Comparison of ENCODE assay signal across 1 cellular context in the genomic region with DNA sequence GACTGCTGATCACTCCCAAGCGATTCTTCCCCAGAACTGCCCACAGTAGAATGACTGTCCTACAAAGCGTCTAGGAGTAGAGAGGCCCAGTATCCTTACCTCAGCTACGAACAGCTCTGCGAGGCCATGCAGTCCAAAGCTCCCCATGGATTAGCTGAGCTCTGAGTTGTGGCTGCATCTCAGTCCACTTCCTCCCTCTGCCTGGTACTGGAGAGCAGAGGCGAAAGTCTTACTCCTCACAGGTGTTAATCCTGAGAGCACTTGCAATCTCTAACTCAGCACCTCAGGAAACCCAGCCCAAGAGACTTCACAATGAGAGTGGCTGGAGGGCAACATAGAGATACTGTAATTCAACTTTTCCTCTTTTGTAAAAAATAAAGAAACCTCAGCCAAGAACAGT.
TF ChIP-seq lines count a peak whose summit lies in the region.

No MANE protein-coding gene starts in this region.

TF ChIP-seq in GM23338, 12 proteins besides CTCF, POLR2A, EP300 and RAD21 (continued from another document):
- TF ChIP-seq, protein P1, sequence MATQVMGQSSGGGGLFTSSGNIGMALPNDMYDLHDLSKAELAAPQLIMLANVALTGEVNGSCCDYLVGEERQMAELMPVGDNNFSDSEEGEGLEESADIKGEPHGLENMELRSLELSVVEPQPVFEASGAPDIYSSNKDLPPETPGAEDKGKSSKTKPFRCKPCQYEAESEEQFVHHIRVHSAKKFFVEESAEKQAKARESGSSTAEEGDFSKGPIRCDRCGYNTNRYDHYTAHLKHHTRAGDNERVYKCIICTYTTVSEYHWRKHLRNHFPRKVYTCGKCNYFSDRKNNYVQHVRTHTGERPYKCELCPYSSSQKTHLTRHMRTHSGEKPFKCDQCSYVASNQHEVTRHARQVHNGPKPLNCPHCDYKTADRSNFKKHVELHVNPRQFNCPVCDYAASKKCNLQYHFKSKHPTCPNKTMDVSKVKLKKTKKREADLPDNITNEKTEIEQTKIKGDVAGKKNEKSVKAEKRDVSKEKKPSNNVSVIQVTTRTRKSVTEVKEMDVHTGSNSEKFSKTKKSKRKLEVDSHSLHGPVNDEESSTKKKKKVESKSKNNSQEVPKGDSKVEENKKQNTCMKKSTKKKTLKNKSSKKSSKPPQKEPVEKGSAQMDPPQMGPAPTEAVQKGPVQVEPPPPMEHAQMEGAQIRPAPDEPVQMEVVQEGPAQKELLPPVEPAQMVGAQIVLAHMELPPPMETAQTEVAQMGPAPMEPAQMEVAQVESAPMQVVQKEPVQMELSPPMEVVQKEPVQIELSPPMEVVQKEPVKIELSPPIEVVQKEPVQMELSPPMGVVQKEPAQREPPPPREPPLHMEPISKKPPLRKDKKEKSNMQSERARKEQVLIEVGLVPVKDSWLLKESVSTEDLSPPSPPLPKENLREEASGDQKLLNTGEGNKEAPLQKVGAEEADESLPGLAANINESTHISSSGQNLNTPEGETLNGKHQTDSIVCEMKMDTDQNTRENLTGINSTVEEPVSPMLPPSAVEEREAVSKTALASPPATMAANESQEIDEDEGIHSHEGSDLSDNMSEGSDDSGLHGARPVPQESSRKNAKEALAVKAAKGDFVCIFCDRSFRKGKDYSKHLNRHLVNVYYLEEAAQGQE (IDR thresholded peaks at IDR 0.05; ENCODE audit: unreplicated experiment), result no peak
- TF ChIP-seq EZH2 (IDR thresholded peaks at IDR 0.05; ENCODE audit: low read depth, unreplicated experiment) (no peak), NANOG (IDR thresholded peaks at IDR 0.05; ENCODE audit: borderline replicate concordance) (no peak), STAT1 (IDR thresholded peaks at IDR 0.05; ENCODE audit: unreplicated experiment) (no peak), ETS1 (IDR thresholded peaks at IDR 0.05) (no peak), ZNF114 (CRISPR knock-in tag; IDR thresholded peaks at IDR 0.05) (no peak), JUNB (IDR thresholded peaks at IDR 0.05; ENCODE audit: unreplicated experiment) (no peak), EZH2phosphoT487 (IDR thresholded peaks at IDR 0.05; ENCODE audit: unreplicated experiment) (no peak)
- TF ChIP-seq, protein P2, sequence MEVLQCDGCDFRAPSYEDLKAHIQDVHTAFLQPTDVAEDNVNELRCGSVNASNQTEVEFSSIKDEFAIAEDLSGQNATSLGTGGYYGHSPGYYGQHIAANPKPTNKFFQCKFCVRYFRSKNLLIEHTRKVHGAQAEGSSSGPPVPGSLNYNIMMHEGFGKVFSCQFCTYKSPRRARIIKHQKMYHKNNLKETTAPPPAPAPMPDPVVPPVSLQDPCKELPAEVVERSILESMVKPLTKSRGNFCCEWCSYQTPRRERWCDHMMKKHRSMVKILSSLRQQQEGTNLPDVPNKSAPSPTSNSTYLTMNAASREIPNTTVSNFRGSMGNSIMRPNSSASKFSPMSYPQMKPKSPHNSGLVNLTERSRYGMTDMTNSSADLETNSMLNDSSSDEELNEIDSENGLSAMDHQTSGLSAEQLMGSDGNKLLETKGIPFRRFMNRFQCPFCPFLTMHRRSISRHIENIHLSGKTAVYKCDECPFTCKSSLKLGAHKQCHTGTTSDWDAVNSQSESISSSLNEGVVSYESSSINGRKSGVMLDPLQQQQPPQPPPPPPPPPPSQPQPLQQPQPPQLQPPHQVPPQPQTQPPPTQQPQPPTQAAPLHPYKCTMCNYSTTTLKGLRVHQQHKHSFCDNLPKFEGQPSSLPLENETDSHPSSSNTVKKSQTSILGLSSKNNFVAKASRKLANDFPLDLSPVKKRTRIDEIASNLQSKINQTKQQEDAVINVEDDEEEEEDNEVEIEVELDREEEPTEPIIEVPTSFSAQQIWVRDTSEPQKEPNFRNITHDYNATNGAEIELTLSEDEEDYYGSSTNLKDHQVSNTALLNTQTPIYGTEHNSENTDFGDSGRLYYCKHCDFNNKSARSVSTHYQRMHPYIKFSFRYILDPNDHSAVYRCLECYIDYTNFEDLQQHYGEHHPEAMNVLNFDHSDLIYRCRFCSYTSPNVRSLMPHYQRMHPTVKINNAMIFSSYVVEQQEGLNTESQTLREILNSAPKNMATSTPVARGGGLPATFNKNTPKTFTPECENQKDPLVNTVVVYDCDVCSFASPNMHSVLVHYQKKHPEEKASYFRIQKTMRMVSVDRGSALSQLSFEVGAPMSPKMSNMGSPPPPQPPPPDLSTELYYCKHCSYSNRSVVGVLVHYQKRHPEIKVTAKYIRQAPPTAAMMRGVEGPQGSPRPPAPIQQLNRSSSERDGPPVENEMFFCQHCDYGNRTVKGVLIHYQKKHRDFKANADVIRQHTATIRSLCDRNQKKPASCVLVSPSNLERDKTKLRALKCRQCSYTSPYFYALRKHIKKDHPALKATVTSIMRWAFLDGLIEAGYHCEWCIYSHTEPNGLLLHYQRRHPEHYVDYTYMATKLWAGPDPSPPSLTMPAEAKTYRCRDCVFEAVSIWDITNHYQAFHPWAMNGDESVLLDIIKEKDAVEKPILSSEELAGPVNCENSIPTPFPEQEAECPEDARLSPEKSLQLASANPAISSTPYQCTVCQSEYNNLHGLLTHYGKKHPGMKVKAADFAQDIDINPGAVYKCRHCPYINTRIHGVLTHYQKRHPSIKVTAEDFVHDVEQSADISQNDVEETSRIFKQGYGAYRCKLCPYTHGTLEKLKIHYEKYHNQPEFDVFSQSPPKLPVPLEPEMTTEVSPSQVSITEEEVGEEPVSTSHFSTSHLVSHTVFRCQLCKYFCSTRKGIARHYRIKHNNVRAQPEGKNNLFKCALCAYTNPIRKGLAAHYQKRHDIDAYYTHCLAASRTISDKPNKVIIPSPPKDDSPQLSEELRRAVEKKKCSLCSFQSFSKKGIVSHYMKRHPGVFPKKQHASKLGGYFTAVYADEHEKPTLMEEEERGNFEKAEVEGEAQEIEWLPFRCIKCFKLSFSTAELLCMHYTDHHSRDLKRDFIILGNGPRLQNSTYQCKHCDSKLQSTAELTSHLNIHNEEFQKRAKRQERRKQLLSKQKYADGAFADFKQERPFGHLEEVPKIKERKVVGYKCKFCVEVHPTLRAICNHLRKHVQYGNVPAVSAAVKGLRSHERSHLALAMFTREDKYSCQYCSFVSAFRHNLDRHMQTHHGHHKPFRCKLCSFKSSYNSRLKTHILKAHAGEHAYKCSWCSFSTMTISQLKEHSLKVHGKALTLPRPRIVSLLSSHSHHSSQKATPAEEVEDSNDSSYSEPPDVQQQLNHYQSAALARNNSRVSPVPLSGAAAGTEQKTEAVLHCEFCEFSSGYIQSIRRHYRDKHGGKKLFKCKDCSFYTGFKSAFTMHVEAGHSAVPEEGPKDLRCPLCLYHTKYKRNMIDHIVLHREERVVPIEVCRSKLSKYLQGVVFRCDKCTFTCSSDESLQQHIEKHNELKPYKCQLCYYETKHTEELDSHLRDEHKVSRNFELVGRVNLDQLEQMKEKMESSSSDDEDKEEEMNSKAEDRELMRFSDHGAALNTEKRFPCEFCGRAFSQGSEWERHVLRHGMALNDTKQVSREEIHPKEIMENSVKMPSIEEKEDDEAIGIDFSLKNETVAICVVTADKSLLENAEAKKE (CRISPR knock-in tag; IDR thresholded peaks at IDR 0.05), result no peak
